In genomic region chr7:31106303-31107105, GRCh38 we compare ENCODE assay signal across 20 cellular contexts. TPM values are rescaled to one million over a fixed set of nuclear protein-coding genes. Genes with fewer than 3 reads are reported as not detected.
"Had no signal": no experiment of that assay in that cellular context is flagged by ENCODE, and none has a peak within 500 bp of the region (broad histone marks: within the 10 kb centered on the region; RNA-seq: fewer than 3 reads in every experiment).

No MANE protein-coding gene starts in this region.

- H3K4me1 ChIP-seq: upper lobe of right lung had no signal

- DNase-seq: activated naive CD4-positive, alpha-beta T cell treated with Interleukin-2 at 50 U/mL for 16 hours; activated naive CD8-positive, alpha-beta T cell treated with anti-CD3 and anti-CD28 coated beads for 36 hours; activated T-cell treated with anti-CD3 and anti-CD28 coated beads, Interleukin-2, amount 50 U/mL, for 1 hour; central memory CD4-positive, alpha-beta T cell; hypothalamus; left cardiac atrium; nephron progenitor cell; occipital lobe; stimulated activated CD4-positive, alpha-beta T cell treated with anti-CD3 and anti-CD28 coated beads, Interleukin-2, amount 100 ng/mL, for 48 hours; stimulated activated naive CD4-positive, alpha-beta T cell; T1000; upper lobe of right lung had no signal

- H3K4me3 Mint-ChIP-seq: activated naive CD8-positive, alpha-beta T cell treated with anti-CD3 and anti-CD28 coated beads for 36 hours; activated T-helper 17 cell treated with anti-CD3 and anti-CD28 coated beads, Interleukin-2, amount 50 U/mL, for 72 hours; memory B cell; nephron progenitor cell; T-helper 1 cell treated with Interleukin-12 subunit alpha and Interleukin-12 subunit beta and Interleukin-4 antibody, amounts not matched to agents 30 μg/mL and 1 μg/mL, for 36 hours; WTC11 had no signal

- ATAC-seq: activated T-helper 17 cell treated with anti-CD3 and anti-CD28 coated beads, Interleukin-2, amount 50 U/mL, for 72 hours; gastroesophageal sphincter; left cardiac atrium; upper lobe of right lung; WTC11 had no signal

- H3K9me3 ChIP-seq: gastroesophageal sphincter, thoracic aorta, upper lobe of right lung had no signal

- H3K27me3 Mint-ChIP-seq: activated T-helper 17 cell treated with anti-CD3 and anti-CD28 coated beads, Interleukin-2, amount 50 U/mL, for 72 hours had no signal

- H3K27ac Mint-ChIP-seq: activated naive CD8-positive, alpha-beta T cell treated with anti-CD3 and anti-CD28 coated beads for 36 hours; activated T-helper 17 cell treated with anti-CD3 and anti-CD28 coated beads, Interleukin-2, amount 50 U/mL, for 72 hours; memory B cell; nephron progenitor cell; T-helper 1 cell treated with Interleukin-12 subunit alpha and Interleukin-12 subunit beta and Interleukin-4 antibody, amounts not matched to agents 30 μg/mL and 1 μg/mL, for 36 hours; WTC11 had no signal

- H3K27me3 ChIP-seq: upper lobe of right lung had no signal

- H3K4me1 Mint-ChIP-seq: activated naive CD8-positive, alpha-beta T cell treated with anti-CD3 and anti-CD28 coated beads for 36 hours; activated T-helper 17 cell treated with anti-CD3 and anti-CD28 coated beads, Interleukin-2, amount 50 U/mL, for 72 hours; memory B cell; nephron progenitor cell; WTC11 had no signal

- H3K9me3 Mint-ChIP-seq: activated naive CD8-positive, alpha-beta T cell treated with anti-CD3 and anti-CD28 coated beads for 36 hours; activated T-helper 17 cell treated with anti-CD3 and anti-CD28 coated beads, Interleukin-2, amount 50 U/mL, for 72 hours; memory B cell; nephron progenitor cell; T-helper 1 cell treated with Interleukin-12 subunit alpha and Interleukin-12 subunit beta and Interleukin-4 antibody, amounts not matched to agents 30 μg/mL and 1 μg/mL, for 36 hours; WTC11 had no signal

- H3K36me3 Mint-ChIP-seq: activated naive CD8-positive, alpha-beta T cell treated with anti-CD3 and anti-CD28 coated beads for 36 hours; memory B cell; WTC11 had no signal

- H3K36me3 ChIP-seq: gastroesophageal sphincter, thoracic aorta, upper lobe of right lung had no signal

- H3K27ac ChIP-seq: dorsolateral prefrontal cortex, gastroesophageal sphincter, thoracic aorta, upper lobe of right lung had no signal

- H3K4me3 ChIP-seq: dorsolateral prefrontal cortex, gastroesophageal sphincter, thoracic aorta, upper lobe of right lung had no signal

RNA-seq across cellular contexts. Expression of gene ADCYAP1R1, which starts 54.4 kb away (rescaled TPM):
- total RNA-seq: activated naive CD8-positive, alpha-beta T cell treated with anti-CD3 and anti-CD28 coated beads for 36 hours; activated T-helper 17 cell treated with anti-CD3 and anti-CD28 coated beads, Interleukin-2, amount 50 U/mL, for 72 hours; renal cortical epithelial cell had no signal
